Comparison of ENCODE assay signal across 23 cellular contexts in the genomic region with DNA sequence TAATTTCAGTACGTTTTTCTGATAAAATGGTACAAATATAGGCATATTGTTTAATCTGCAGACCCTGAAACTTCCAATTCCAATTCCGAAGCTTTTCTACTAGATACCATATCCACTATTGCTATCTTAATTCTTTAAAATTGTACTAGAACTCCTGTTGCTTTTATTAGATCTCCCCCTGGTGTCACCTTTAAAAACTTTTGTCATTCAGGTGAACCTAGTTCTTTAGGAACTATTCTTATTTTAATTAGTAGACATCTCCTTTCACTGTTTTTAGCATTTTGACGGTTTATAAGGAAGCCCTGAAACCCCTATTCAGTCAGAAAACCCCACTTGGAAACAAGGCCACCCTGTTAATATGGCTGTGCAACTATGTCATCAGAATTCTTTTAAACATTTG. TPM values are rescaled to one million over a fixed set of nuclear protein-coding genes. Genes with fewer than 3 reads are reported as not detected.
A peak's percentile ranks its signal among the peaks of the same experiment; 100 is the strongest.
DNase-seq lines count a peak whose midpoint lies in the region; ATAC-seq, FAIRE-seq and TF ChIP-seq lines count a peak whose summit lies in the region.
"Had no signal": no experiment of that assay in that cellular context is flagged by ENCODE, and none has a peak within 500 bp of the region (broad histone marks: within the 10 kb centered on the region; RNA-seq: fewer than 3 reads in every experiment).

No MANE protein-coding gene starts in this region.

- TF ChIP-seq CTCF in D721Med (IDR thresholded peaks at IDR 0.05; ENCODE audit: insufficient read depth, missing control alignments) (peak; percentile 24), LNCAP (IDR thresholded peaks at IDR 0.05) (peak; percentile 22; the same call in 1 of the 2 replicates), astrocyte of the spinal cord (IDR thresholded peaks at IDR 0.05; ENCODE audit: low read depth, low read length) (peak; percentile 3), left ventricle myocardium inferior (IDR thresholded peaks at IDR 0.05; ENCODE audit: borderline replicate concordance) (no peak)

- ATAC-seq in left colon: peak; percentile 25
- no peak for ATAC-seq in HG03097 (IDR thresholded peaks at IDR 0.05; ENCODE audit: low FRiP score, unreplicated experiment)
- ATAC-seq in HG03175 (IDR thresholded peaks at IDR 0.05; ENCODE audit: unreplicated experiment): no peak
- ATAC-seq: activated naive CD4-positive, alpha-beta T cell treated with anti-CD3 and anti-CD28 coated beads, Interleukin-2, amount 50 U/mL, for 72 hours; stimulated activated naive CD8-positive, alpha-beta T cell treated with anti-CD3 and anti-CD28 coated beads, Interleukin-15, amount 100 ng/mL, for 72 hours had no signal

- in situ Hi-C loops in astrocyte of the spinal cord (cut with HindIII; ENCODE audit: low sequenced_read_pairs): no loop called here

- intact Hi-C loops in left colon (cut with DNase I, micrococcal nuclease) (no loop called here), left ventricle myocardium inferior (cut with micrococcal nuclease) (no loop called here)

- H3K36me3 ChIP-seq in left ventricle myocardium inferior: no peaks in the 10 kb centered on the region
- H3K36me3 ChIP-seq: MG63 had no signal

- H3K27me3 ChIP-seq in left ventricle myocardium inferior (ENCODE audit: low read depth): no peaks in the 10 kb centered on the region
- H3K27me3 ChIP-seq: MG63 had no signal

- no peak for FAIRE-seq in D721Med (lab: Jason Lieb, UNC)

- H3K9me3 ChIP-seq in left ventricle myocardium inferior (replicated peaks): no peaks in the 10 kb centered on the region
- H3K9me3 ChIP-seq: MG63 had no signal

- H3K27ac ChIP-seq in left ventricle myocardium inferior (replicated peaks): no peak overlapping the region

- no peaks in the 10 kb centered on the region for H3K4me1 ChIP-seq in left ventricle myocardium inferior

- DNase-seq in D721Med (ENCODE audit: insufficient read length, low spot score) (no peak), astrocyte of the spinal cord (ENCODE audit: low read depth, low spot score) (no peak), left colon (no peak), left ventricle myocardium inferior (no peak), DMS79 treated with DMSO at 0.1 percent for 48 hours (lab: John Stamatoyannopoulos, UW) (no peak)
- DNase-seq: activated CD8-positive, alpha-beta memory T cell treated with anti-CD3 and anti-CD28 coated beads for 24 hours; cortex of kidney; foreskin fibroblast; GF-D8; kidney glomerular epithelial cell; MG63; midbrain; NCI-H1694; NCI-H510A; nephron progenitor cell; stimulated activated naive CD8-positive, alpha-beta T cell treated with anti-CD3 and anti-CD28 coated beads, Interleukin-15, amount 100 ng/mL, for 72 hours; T-helper 9 cell had no signal

- H3K4me3 ChIP-seq in astrocyte of the spinal cord (ENCODE audit: low read depth, low read length) (no peak overlapping the region), left ventricle myocardium inferior (no peak overlapping the region)
- H3K4me3 ChIP-seq: MG63 had no signal

RNA-seq across cellular contexts. Expression of a gene that starts 22.3 kb away (rescaled TPM):
- total RNA-seq in left colon (1 to 10 TPM; 1.7 to 2.8 TPM), left ventricle myocardium inferior (1.9 TPM)
- total RNA-seq: B cell, H4 had no signal
